In the genomic region with DNA sequence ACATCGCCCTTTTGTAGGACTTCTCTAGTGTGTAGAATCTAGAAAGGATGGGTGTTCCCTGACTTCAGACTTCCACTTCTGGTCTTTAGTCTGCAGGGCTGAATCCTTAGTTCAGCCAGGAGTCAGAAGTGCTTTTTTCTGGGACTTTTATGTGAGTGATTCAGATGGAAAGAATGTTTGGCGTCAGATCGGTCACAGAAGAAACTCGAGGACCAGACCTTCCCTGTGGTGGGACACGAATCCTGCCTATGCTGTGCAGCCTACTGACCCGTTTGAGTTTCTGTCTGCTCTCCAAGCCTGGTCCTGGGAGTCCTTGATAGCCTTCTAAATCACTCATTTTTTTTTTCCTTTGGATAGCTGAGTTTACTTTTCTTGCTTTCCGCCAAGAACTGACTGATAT, we compare ENCODE assay signal across 14 cellular contexts.
DNase-seq lines count a peak whose midpoint lies in the region; ATAC-seq, FAIRE-seq and TF ChIP-seq lines count a peak whose summit lies in the region.
"Had no signal": no experiment of that assay in that cellular context is flagged by ENCODE, and none has a peak within 500 bp of the region (broad histone marks: within the 10 kb centered on the region; RNA-seq: fewer than 3 reads in every experiment).

No MANE protein-coding gene starts in this region.

- no peaks in the 10 kb centered on the region for H3K36me3 ChIP-seq in HCT116 (ENCODE audit: control insufficient read depth in 1 of 2, insufficient read depth in 2 of 2, low read length in 2 of 2)
- H3K36me3 ChIP-seq in adipocyte (ENCODE audit: control insufficient read depth, insufficient read depth, low read length, severe bottlenecking) = no peaks in the 10 kb centered on the region

- POLR2A ChIA-PET in HCT116 (lab: Charles Lee) = no interaction called here

- H3K9ac ChIP-seq in HCT116 (ENCODE audit: low read length) (no peak overlapping the region), adipocyte (ENCODE audit: low read length) (peak overlapping the region; percentile 24)

- RAD21 ChIA-PET in HCT116 (lab: Charles Lee; ENCODE audit: low non-redundant PET in 1 of 2, low total read pairs in 2 of 2, uncharacterized antibody in 2 of 2, unreplicated experiment in 2 of 2) = no interaction called here

- intact Hi-C loops in HCT116 (cut with micrococcal nuclease) = no loop called here

- DNase-seq in HCT116 (ENCODE audit: low read depth, low spot score) (peak; percentile 49), adipocyte (ENCODE audit: low read depth) (peak; percentile 79), iPS-NIHi11 (ENCODE audit: low spot score) (peak; percentile 18), urothelium cell line (ENCODE audit: low spot score) (peak; percentile 70), NOMO-1 treated with dmso at 0.1 percent for 144 hours (lab: John Stamatoyannopoulos, UW; ENCODE audit: unreplicated experiment) (no peak)
- DNase-seq in activated naive CD4-positive, alpha-beta T cell (lab: John Stamatoyannopoulos, UW) = no peak
- DNase-seq: activated CD4-positive, CD25-positive, alpha-beta regulatory T cell treated with anti-CD3 and anti-CD28 coated beads, Interleukin-2, amount 50 U/mL, for 72 hours; activated gamma-delta T cell treated with Interleukin-2 at 50 U/mL for 16 hours; cortex of kidney; DND-41; hippocampal formation; MM.1S; Right ventricle myocardium superior had no signal

- CTCF ChIA-PET in HCT116 (lab: Charles Lee) = no interaction called here

- peak; percentile 67 for ATAC-seq in HCT116
- no peak for ATAC-seq in GM21528 (IDR thresholded peaks at IDR 0.05; ENCODE audit: low FRiP score, unreplicated experiment)

- H3K4me1 ChIP-seq in HCT116 (ENCODE audit: control insufficient read depth in 1 of 2, insufficient read depth in 2 of 2, low read length in 2 of 2) (peaks cover 6 to 8% of the 10 kb centered on the region in 2 experiments), adipocyte (ENCODE audit: control insufficient read depth, insufficient read depth, low read length) (peaks cover 11% of the 10 kb centered on the region)

- H4K20me1 ChIP-seq in HCT116 (ENCODE audit: insufficient read depth) = no peaks in the 10 kb centered on the region

- BruUV-seq in HCT116 (replicated peaks; lab: Mats Ljungman, UMichigan) = no TSS peak

- H3K9me3 ChIP-seq in HCT116 (ENCODE audit: control insufficient read depth in 1 of 2, insufficient read depth in 1 of 2, low read depth in 1 of 2, low read length in 2 of 2) (no peaks in the 10 kb centered on the region), adipocyte (ENCODE audit: control insufficient read depth, low read length) (no peaks in the 10 kb centered on the region)

- H3K9me2 ChIP-seq in HCT116 (ENCODE audit: insufficient read depth) = no peaks in the 10 kb centered on the region

- TF ChIP-seq RAD21 in HCT116 (IDR thresholded peaks at IDR 0.05; ENCODE audit: low read depth) = no peak

- no peaks in the 10 kb centered on the region for H3K79me2 ChIP-seq in HCT116 (ENCODE audit: insufficient read depth, low read length)

- no peak overlapping the region for H3K27ac ChIP-seq in HCT116 (ENCODE audit: low read depth, low read length)

- TF ChIP-seq POLR2A in HCT116 (IDR thresholded peaks at IDR 0.05; ENCODE audit: borderline replicate concordance, extremely low read depth, insufficient read depth, insufficient read length) = no peak

- H3K4me3 ChIP-seq in HCT116 (replicated peaks in 1 of 2; ENCODE audit: low read depth in 1 of 2, low read length in 2 of 2) = no peak overlapping the region
- H3K4me3 ChIP-seq in adipocyte (ENCODE audit: low read length) = no peak overlapping the region

- H3K4me2 ChIP-seq in HCT116 (ENCODE audit: low read length) = peak overlapping the region; percentile 24

- no peak for FAIRE-seq in urothelium cell line (lab: Jason Lieb, UNC)

- no peak for TF ChIP-seq CTCF in HCT116 (IDR thresholded peaks at IDR 0.05 in 2 of 3, conservative IDR thresholded peaks at IDR 0.05 in 1 of 3; ENCODE audit: borderline replicate concordance in 1 of 3, insufficient read depth in 1 of 3, low read depth in 2 of 3, low read length in 2 of 3)

- H3K27me3 ChIP-seq in HCT116 (ENCODE audit: insufficient read depth, low read length) (no peaks in the 10 kb centered on the region), adipocyte (replicated peaks; ENCODE audit: control insufficient read depth, insufficient read depth, low read length) (no peaks in the 10 kb centered on the region)

- no peak overlapping the region for H2AFZ ChIP-seq in HCT116 (ENCODE audit: low read depth, low read length, poor library complexity, severe bottlenecking)

TF ChIP-seq in HCT116, 20 proteins besides CTCF, POLR2A, EP300 and RAD21:
- TF ChIP-seq POLR2AphosphoS5 (IDR thresholded peaks at IDR 0.05; ENCODE audit: low read depth, low read length) (no peak), ZNF274 (IDR thresholded peaks at IDR 0.05; ENCODE audit: low read depth, low read length) (no peak), JUND (IDR thresholded peaks at IDR 0.05) (peak; percentile 46), EGR1 (IDR thresholded peaks at IDR 0.05; ENCODE audit: low read depth) (no peak), CEBPB (IDR thresholded peaks at IDR 0.05; ENCODE audit: low read depth) (no peak), ELF1 (IDR thresholded peaks at IDR 0.05; ENCODE audit: borderline replicate concordance, low read depth) (no peak), TCF7L2 (IDR thresholded peaks at IDR 0.05; ENCODE audit: borderline replicate concordance, extremely low read depth, insufficient read depth, insufficient read length) (peak; percentile 71), SP1 (IDR thresholded peaks at IDR 0.05; ENCODE audit: low read depth) (no peak), FOSL1 (IDR thresholded peaks at IDR 0.05; ENCODE audit: low read depth) (peak; percentile 34; the same call in 1 of the 2 replicates), EZH2 (IDR thresholded peaks at IDR 0.05) (no peak), ZFX (IDR thresholded peaks at IDR 0.05) (no peak), EZH2phosphoT487 (IDR thresholded peaks at IDR 0.05; ENCODE audit: borderline replicate concordance) (no peak)
- TF ChIP-seq, protein P1, sequence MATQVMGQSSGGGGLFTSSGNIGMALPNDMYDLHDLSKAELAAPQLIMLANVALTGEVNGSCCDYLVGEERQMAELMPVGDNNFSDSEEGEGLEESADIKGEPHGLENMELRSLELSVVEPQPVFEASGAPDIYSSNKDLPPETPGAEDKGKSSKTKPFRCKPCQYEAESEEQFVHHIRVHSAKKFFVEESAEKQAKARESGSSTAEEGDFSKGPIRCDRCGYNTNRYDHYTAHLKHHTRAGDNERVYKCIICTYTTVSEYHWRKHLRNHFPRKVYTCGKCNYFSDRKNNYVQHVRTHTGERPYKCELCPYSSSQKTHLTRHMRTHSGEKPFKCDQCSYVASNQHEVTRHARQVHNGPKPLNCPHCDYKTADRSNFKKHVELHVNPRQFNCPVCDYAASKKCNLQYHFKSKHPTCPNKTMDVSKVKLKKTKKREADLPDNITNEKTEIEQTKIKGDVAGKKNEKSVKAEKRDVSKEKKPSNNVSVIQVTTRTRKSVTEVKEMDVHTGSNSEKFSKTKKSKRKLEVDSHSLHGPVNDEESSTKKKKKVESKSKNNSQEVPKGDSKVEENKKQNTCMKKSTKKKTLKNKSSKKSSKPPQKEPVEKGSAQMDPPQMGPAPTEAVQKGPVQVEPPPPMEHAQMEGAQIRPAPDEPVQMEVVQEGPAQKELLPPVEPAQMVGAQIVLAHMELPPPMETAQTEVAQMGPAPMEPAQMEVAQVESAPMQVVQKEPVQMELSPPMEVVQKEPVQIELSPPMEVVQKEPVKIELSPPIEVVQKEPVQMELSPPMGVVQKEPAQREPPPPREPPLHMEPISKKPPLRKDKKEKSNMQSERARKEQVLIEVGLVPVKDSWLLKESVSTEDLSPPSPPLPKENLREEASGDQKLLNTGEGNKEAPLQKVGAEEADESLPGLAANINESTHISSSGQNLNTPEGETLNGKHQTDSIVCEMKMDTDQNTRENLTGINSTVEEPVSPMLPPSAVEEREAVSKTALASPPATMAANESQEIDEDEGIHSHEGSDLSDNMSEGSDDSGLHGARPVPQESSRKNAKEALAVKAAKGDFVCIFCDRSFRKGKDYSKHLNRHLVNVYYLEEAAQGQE (IDR thresholded peaks at IDR 0.05; ENCODE audit: low read depth) = no peak
- TF ChIP-seq, protein P2, sequence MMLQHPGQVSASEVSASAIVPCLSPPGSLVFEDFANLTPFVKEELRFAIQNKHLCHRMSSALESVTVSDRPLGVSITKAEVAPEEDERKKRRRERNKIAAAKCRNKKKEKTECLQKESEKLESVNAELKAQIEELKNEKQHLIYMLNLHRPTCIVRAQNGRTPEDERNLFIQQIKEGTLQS (IDR thresholded peaks at IDR 0.05) = no peak
- TF ChIP-seq, protein P3, sequence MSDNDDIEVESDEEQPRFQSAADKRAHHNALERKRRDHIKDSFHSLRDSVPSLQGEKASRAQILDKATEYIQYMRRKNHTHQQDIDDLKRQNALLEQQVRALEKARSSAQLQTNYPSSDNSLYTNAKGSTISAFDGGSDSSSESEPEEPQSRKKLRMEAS (IDR thresholded peaks at IDR 0.05) = no peak
TF ChIP-seq in HCT116: peak in this region for 3.

Comparison
In these comparisons a context has a peak if more than half of its experiments do, and no peak if none do; other contexts are left out.
1. DNase-seq: peak in HCT116 (single experiment), adipocyte (single experiment), iPS-NIHi11 (single experiment) and urothelium cell line (single experiment); none in NOMO-1 treated with dmso at 0.1 percent for 144 hours (single experiment) and activated naive CD4-positive, alpha-beta T cell (0 of 4).